In the genomic region with DNA sequence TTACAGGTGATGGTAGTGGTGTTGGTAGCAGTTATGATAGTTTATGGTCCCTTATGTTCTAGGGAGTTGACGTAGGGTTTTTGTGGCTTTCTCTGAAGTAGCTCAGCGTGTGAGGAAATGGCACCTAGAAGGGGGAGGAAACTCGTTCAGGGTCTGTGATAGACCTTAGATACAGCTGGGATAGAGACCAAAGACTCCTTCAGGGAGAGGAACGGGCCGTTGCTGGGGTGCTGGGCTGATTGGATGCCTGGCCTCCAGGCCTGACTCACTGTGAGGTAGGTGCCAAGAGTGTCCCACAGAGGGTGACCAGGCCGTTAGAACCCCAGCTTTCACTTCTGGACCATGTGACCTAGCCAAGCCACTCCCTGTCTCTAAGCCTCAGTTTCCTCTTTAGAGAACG, we compare ENCODE assay signal across 14 cellular contexts.
DNase-seq lines count a peak whose midpoint lies in the region; ATAC-seq, FAIRE-seq and TF ChIP-seq lines count a peak whose summit lies in the region.
"Had no signal": no experiment of that assay in that cellular context is flagged by ENCODE, and none has a peak within 500 bp of the region (broad histone marks: within the 10 kb centered on the region; RNA-seq: fewer than 3 reads in every experiment).

No MANE protein-coding gene starts in this region.

- H3K4me1 ChIP-seq in colonic mucosa, result peaks cover 10% of the 10 kb centered on the region
- peaks cover 56 to 81% of the 10 kb centered on the region in 2 donors for H3K4me1 ChIP-seq in kidney (ENCODE audit: control insufficient read depth in 1 of 2, insufficient read depth in 1 of 2, low read depth in 1 of 2, low read length in 2 of 2)
- peaks cover 14% of the 10 kb centered on the region; the same call in 1 of the 2 replicates for H3K4me1 ChIP-seq in GM23338 (ENCODE audit: insufficient read depth)

- H3K27ac ChIP-seq in colonic mucosa, result no peak overlapping the region
- H3K27ac ChIP-seq in kidney (ENCODE audit: low read depth in 2 of 2, low read length in 2 of 2), result peak overlapping the region in 1 of 2 donors; percentile 64
- no peak overlapping the region for H3K27ac ChIP-seq in GM23338 (ENCODE audit: low read depth)
- H3K27ac ChIP-seq: neural progenitor cell had no signal

- no peaks in the 10 kb centered on the region for H3K9me2 ChIP-seq in GM23338 (ENCODE audit: insufficient read depth)

- H3K27ac Mint-ChIP-seq in T-helper 17 cell, result no peak overlapping the region
- no peak overlapping the region; the same call in 1 of the 2 replicates for H3K27ac Mint-ChIP-seq in GM23338

- H3K36me3 ChIP-seq in colonic mucosa (no peaks in the 10 kb centered on the region), kidney (ENCODE audit: control insufficient read depth in 1 of 2, insufficient read depth in 2 of 2, low read length in 2 of 2) (no peaks in the 10 kb centered on the region), GM23338 (ENCODE audit: insufficient read depth) (no peaks in the 10 kb centered on the region)
- H3K36me3 ChIP-seq: neural progenitor cell had no signal

- no peak for TF ChIP-seq CTCF in fibroblast of mammary gland (conservative IDR thresholded peaks at IDR 0.05; ENCODE audit: control insufficient read depth, insufficient read depth, low read depth, low read length)
- no peak for TF ChIP-seq CTCF in colonic mucosa (IDR thresholded peaks at IDR 0.05)
- no peak for TF ChIP-seq CTCF in kidney (IDR thresholded peaks at IDR 0.05; ENCODE audit: borderline replicate concordance, extremely low read depth, insufficient read depth)
- TF ChIP-seq CTCF in GM23338 (conservative IDR thresholded peaks at IDR 0.05; ENCODE audit: low read depth in 2 of 2), result no peak

- intact Hi-C loops in colonic mucosa (cut with DNase I) (loop anchor here (5.0 kb wide), 1 partner anchor 244 kb away; no protein-coding TSS in a partner anchor), kidney (cut with DNase I) (no loop called here)

- H3K79me2 ChIP-seq in GM23338 (replicated peaks; ENCODE audit: insufficient read depth), result peaks cover 52% of the 10 kb centered on the region

- ATAC-seq in T-helper 17 cell (no peak), HG03139 (IDR thresholded peaks at IDR 0.05; ENCODE audit: unreplicated experiment) (no peak), GM23338 (no peak)
- ATAC-seq in stimulated activated naive CD8-positive, alpha-beta T cell treated with anti-CD3 and anti-CD28 coated beads, Interleukin-15, Interleukin-2, amounts not matched to agents 100 U/mL and 50 U/mL, for 24 hours, result peak; percentile 19

- H4K20me1 ChIP-seq in GM23338 (replicated peaks; ENCODE audit: insufficient read depth), result peaks cover 9% of the 10 kb centered on the region

- no peak overlapping the region for H3K4me3 ChIP-seq in fibroblast of mammary gland (ENCODE audit: control insufficient read depth, low read depth, low read length)
- H3K4me3 ChIP-seq in colonic mucosa, result no peak overlapping the region
- H3K4me3 ChIP-seq in kidney (ENCODE audit: low read length in 2 of 2), result no peak overlapping the region
- no peak overlapping the region for H3K4me3 ChIP-seq in GM23338
- H3K4me3 ChIP-seq: neural progenitor cell had no signal

- no peak overlapping the region for H2AFZ ChIP-seq in GM23338
- H2AFZ ChIP-seq: neural progenitor cell had no signal

- H3K9me3 Mint-ChIP-seq in GM23338, result no peaks in the 10 kb centered on the region
- H3K9me3 Mint-ChIP-seq: activated T-cell treated with anti-CD3 and anti-CD28 coated beads, Interleukin-2, amount 50 U/mL, for 4 hours; neural progenitor cell had no signal

- peak; percentile 41 for DNase-seq in ELR (ENCODE audit: low read depth)
- no peak for DNase-seq in T-helper 17 cell
- peak; percentile 34 for DNase-seq in fibroblast of mammary gland (ENCODE audit: low read depth)
- no peak for DNase-seq in stimulated activated naive CD8-positive, alpha-beta T cell treated with anti-CD3 and anti-CD28 coated beads, Interleukin-15, Interleukin-2, amounts not matched to agents 100 U/mL and 50 U/mL, for 24 hours
- DNase-seq in colonic mucosa, result no peak
- DNase-seq in kidney, result no peak
- no peak for DNase-seq in GM23338 (ENCODE audit: low spot score)
- DNase-seq: activated T-cell treated with anti-CD3 and anti-CD28 coated beads, Interleukin-2, amount 50 U/mL, for 4 hours; effector memory CD4-positive, alpha-beta T cell; GOT3; Karpas-422; NCI-H524 had no signal

- H3K36me3 Mint-ChIP-seq in T-helper 17 cell (ENCODE audit: low read depth) (no peaks in the 10 kb centered on the region), GM23338 (ENCODE audit: low read depth) (no peaks in the 10 kb centered on the region; the same call in 2 of the 3 replicates)
- H3K36me3 Mint-ChIP-seq: neural progenitor cell had no signal

- H3K4me2 ChIP-seq in GM23338, result no peak overlapping the region
- H3K4me2 ChIP-seq: neural progenitor cell had no signal

- H3K27me3 ChIP-seq in colonic mucosa, result no peaks in the 10 kb centered on the region
- H3K27me3 ChIP-seq in GM23338 (ENCODE audit: insufficient read depth), result no peaks in the 10 kb centered on the region
- H3K27me3 ChIP-seq: neural progenitor cell had no signal

- H3K27me3 Mint-ChIP-seq in T-helper 17 cell, result peaks cover 10% of the 10 kb centered on the region
- peaks cover 7% of the 10 kb centered on the region for H3K27me3 Mint-ChIP-seq in GM23338 (ENCODE audit: insufficient read depth, low read depth, poor library complexity)

- peaks cover 7% of the 10 kb centered on the region for H3K4me1 Mint-ChIP-seq in T-helper 17 cell
- H3K4me1 Mint-ChIP-seq in GM23338, result peaks cover 23% of the 10 kb centered on the region

- H3K9ac ChIP-seq in colonic mucosa (ENCODE audit: low read depth in 2 of 2, low read length in 2 of 2), result no peak overlapping the region
- H3K9ac ChIP-seq in kidney (ENCODE audit: low read length in 2 of 2), result no peak overlapping the region
- H3K9ac ChIP-seq: neural progenitor cell had no signal

- H3K9me3 ChIP-seq in T-helper 17 cell (ENCODE audit: control insufficient read depth, low read length, poor library complexity, severe bottlenecking) (no peaks in the 10 kb centered on the region), colonic mucosa (no peaks in the 10 kb centered on the region), kidney (ENCODE audit: control insufficient read depth in 1 of 2, low read length in 2 of 2) (no peaks in the 10 kb centered on the region)

- H3K4me3 Mint-ChIP-seq in T-helper 17 cell, result peak overlapping the region; percentile 57
- H3K4me3 Mint-ChIP-seq in GM23338, result no peak overlapping the region
- H3K4me3 Mint-ChIP-seq: activated T-cell treated with anti-CD3 and anti-CD28 coated beads, Interleukin-2, amount 50 U/mL, for 4 hours; neural progenitor cell had no signal

- no peak for FAIRE-seq in kidney (lab: Jason Lieb, UNC)

- peaks cover under 1% of the 10 kb centered on the region; the same call in 1 of the 2 replicates for H3F3A ChIP-seq in GM23338 (replicated peaks; ENCODE audit: low read depth)

TF ChIP-seq in GM23338, 12 proteins besides CTCF, POLR2A, EP300 and RAD21:
- no peak for TF ChIP-seq EZH2 (IDR thresholded peaks at IDR 0.05; ENCODE audit: low read depth, unreplicated experiment)

Comparison
In these comparisons a context has a peak if more than half of its experiments do, and no peak if none do; other contexts are left out.
1. DNase-seq: peak in ELR (single experiment) and fibroblast of mammary gland (single experiment); none in T-helper 17 cell (0 of 3), stimulated activated naive CD8-positive, alpha-beta T cell treated with anti-CD3 and anti-CD28 coated beads, Interleukin-15, Interleukin-2, amounts not matched to agents 100 U/mL and 50 U/mL, for 24 hours (single experiment), colonic mucosa (single experiment), kidney (single experiment) and GM23338 (single experiment).